ENCODE assay signal across 9 cellular contexts in genomic region chr11:119320593-119321524, GRCh38. TPM values are rescaled to one million over a fixed set of nuclear protein-coding genes. Genes with fewer than 3 reads are reported as not detected.
A peak's percentile ranks its signal among the peaks of the same experiment; 100 is the strongest.
DNase-seq lines count a peak whose midpoint lies in the region; ATAC-seq and TF ChIP-seq lines count a peak whose summit lies in the region.
"Had no signal": no experiment of that assay in that cellular context is flagged by ENCODE, and none has a peak within 500 bp of the region (broad histone marks: within the 10 kb centered on the region; RNA-seq: fewer than 3 reads in every experiment).

No MANE protein-coding gene starts in this region.

- no peak for TF ChIP-seq CTCF in liver (IDR thresholded peaks at IDR 0.05; ENCODE audit: low read depth, low read length, missing input control)

- no peaks in the 10 kb centered on the region for H3K36me3 Mint-ChIP-seq in activated CD8-positive, alpha-beta memory T cell treated with anti-CD3 and anti-CD28 coated beads, Interleukin-2, amount 10 ng/mL, durations not matched to agents 7 days and 5 days
- no peaks in the 10 kb centered on the region for H3K36me3 Mint-ChIP-seq in T-helper 2 cell treated with Interferon-gamma antibody and Interleukin-4, amounts not matched to agents 5 μg/mL and 100 μg/mL, for 36 hours (ENCODE audit: low read depth)
- H3K36me3 Mint-ChIP-seq in dendritic cell treated with granulocyte-macrophage colony-stimulating factor and Interleukin-4, amounts not matched to agents 40 ng/mL and 50 ng/mL, for 4 days (ENCODE audit: low read depth), result no peaks in the 10 kb centered on the region

- peaks cover 10 to 34% (median 21%) of the 10 kb centered on the region in 4 donors for H3K4me1 ChIP-seq in liver (ENCODE audit: control insufficient read depth in 4 of 4, insufficient read depth in 4 of 4, low read length in 3 of 4)

- no peaks in the 10 kb centered on the region for H3K9me3 ChIP-seq in liver (ENCODE audit: control insufficient read depth in 4 of 4, low read length in 3 of 4)

- peak overlapping the region; percentile 73 for H3K4me3 Mint-ChIP-seq in activated CD8-positive, alpha-beta memory T cell treated with anti-CD3 and anti-CD28 coated beads, Interleukin-2, amount 10 ng/mL, durations not matched to agents 7 days and 5 days
- H3K4me3 Mint-ChIP-seq in T-helper 2 cell treated with Interferon-gamma antibody and Interleukin-4, amounts not matched to agents 5 μg/mL and 100 μg/mL, for 36 hours, result peak overlapping the region; percentile 83
- H3K4me3 Mint-ChIP-seq in dendritic cell treated with granulocyte-macrophage colony-stimulating factor and Interleukin-4, amounts not matched to agents 40 ng/mL and 50 ng/mL, for 4 days, result peak overlapping the region; percentile 75

- peak overlapping the region; percentile 90 for H3K27ac Mint-ChIP-seq in activated CD8-positive, alpha-beta memory T cell treated with anti-CD3 and anti-CD28 coated beads, Interleukin-2, amount 10 ng/mL, durations not matched to agents 7 days and 5 days
- H3K27ac Mint-ChIP-seq in T-helper 2 cell treated with Interferon-gamma antibody and Interleukin-4, amounts not matched to agents 5 μg/mL and 100 μg/mL, for 36 hours, result peak overlapping the region; percentile 87
- H3K27ac Mint-ChIP-seq in dendritic cell treated with granulocyte-macrophage colony-stimulating factor and Interleukin-4, amounts not matched to agents 40 ng/mL and 50 ng/mL, for 4 days, result no peak overlapping the region

- peaks cover 0 to 8% (median 3%) of the 10 kb centered on the region in 4 donors for H3K27me3 ChIP-seq in liver (ENCODE audit: control insufficient read depth in 4 of 4, insufficient read depth in 4 of 4, low read length in 3 of 4)

- H3K27ac ChIP-seq in liver (ENCODE audit: low read depth in 1 of 2, low read length in 2 of 2), result peak overlapping the region; percentile 64 to 69

- no peaks in the 10 kb centered on the region for H3K9me3 Mint-ChIP-seq in activated CD8-positive, alpha-beta memory T cell treated with anti-CD3 and anti-CD28 coated beads, Interleukin-2, amount 10 ng/mL, durations not matched to agents 7 days and 5 days (ENCODE audit: low read depth)
- H3K9me3 Mint-ChIP-seq in T-helper 2 cell treated with Interferon-gamma antibody and Interleukin-4, amounts not matched to agents 5 μg/mL and 100 μg/mL, for 36 hours, result no peaks in the 10 kb centered on the region
- H3K9me3 Mint-ChIP-seq in dendritic cell treated with granulocyte-macrophage colony-stimulating factor and Interleukin-4, amounts not matched to agents 40 ng/mL and 50 ng/mL, for 4 days, result no peaks in the 10 kb centered on the region

- TF ChIP-seq RAD21 in liver (IDR thresholded peaks at IDR 0.05), result no peak

- H3K4me3 ChIP-seq in liver (ENCODE audit: low read depth in 1 of 3, low read length in 3 of 3), result peak overlapping the region; percentile 30 to 52 (median 45)

- peak; percentile 75 for ATAC-seq in activated CD8-positive, alpha-beta memory T cell treated with anti-CD3 and anti-CD28 coated beads, Interleukin-2, amount 10 ng/mL, durations not matched to agents 7 days and 5 days
- ATAC-seq in HG03103 (IDR thresholded peaks at IDR 0.05; ENCODE audit: low read depth, unreplicated experiment) (peak; percentile 43), HG02840 (IDR thresholded peaks at IDR 0.05; ENCODE audit: low FRiP score, unreplicated experiment) (no peak)

- WGBS in liver, result 5% methylated on average over 64 of the region's 64 CpGs

- H3K4me1 Mint-ChIP-seq in activated CD8-positive, alpha-beta memory T cell treated with anti-CD3 and anti-CD28 coated beads, Interleukin-2, amount 10 ng/mL, durations not matched to agents 7 days and 5 days, result peaks cover 34% of the 10 kb centered on the region
- peaks cover 20% of the 10 kb centered on the region for H3K4me1 Mint-ChIP-seq in T-helper 2 cell treated with Interferon-gamma antibody and Interleukin-4, amounts not matched to agents 5 μg/mL and 100 μg/mL, for 36 hours (ENCODE audit: low read depth)
- peaks cover 29% of the 10 kb centered on the region for H3K4me1 Mint-ChIP-seq in dendritic cell treated with granulocyte-macrophage colony-stimulating factor and Interleukin-4, amounts not matched to agents 40 ng/mL and 50 ng/mL, for 4 days (ENCODE audit: low read depth)

- peak; percentile 81 for DNase-seq in activated CD8-positive, alpha-beta memory T cell treated with anti-CD3 and anti-CD28 coated beads, Interleukin-2, amount 10 ng/mL, durations not matched to agents 7 days and 5 days
- no peak for DNase-seq in activated CD8-positive, alpha-beta memory T cell treated with anti-CD3 and anti-CD28 coated beads for 24 hours
- DNase-seq in T-helper 2 cell treated with Interferon-gamma antibody and Interleukin-4, amounts not matched to agents 5 μg/mL and 100 μg/mL, for 36 hours (ENCODE audit: low spot score), result peak; percentile 65
- peak in 5 of 6 experiments; percentile 34 to 83 (median 51) for DNase-seq in stimulated activated naive CD4-positive, alpha-beta T cell (lab: John Stamatoyannopoulos, UW)

- no peaks in the 10 kb centered on the region for H3K36me3 ChIP-seq in liver (ENCODE audit: control insufficient read depth in 4 of 4, insufficient read depth in 3 of 4, low read depth in 1 of 4, low read length in 3 of 4)

- CTCF ChIA-PET in activated CD8-positive, alpha-beta memory T cell treated with anti-CD3 and anti-CD28 coated beads, Interleukin-2, amount 10 ng/mL, durations not matched to agents 7 days and 5 days (lab: Charles Lee), result interaction anchor here (0.6 to 5.6 kb wide), 34 partner anchors 11 to 629 kb away, joined by 3 to 90 read pairs (median 4); partner anchors contain the start of genes ABCG4, C1QTNF5, CBL and DPAGT1

- H3K27me3 Mint-ChIP-seq in activated CD8-positive, alpha-beta memory T cell treated with anti-CD3 and anti-CD28 coated beads, Interleukin-2, amount 10 ng/mL, durations not matched to agents 7 days and 5 days, result peaks cover 20% of the 10 kb centered on the region
- peaks cover 23% of the 10 kb centered on the region for H3K27me3 Mint-ChIP-seq in T-helper 2 cell treated with Interferon-gamma antibody and Interleukin-4, amounts not matched to agents 5 μg/mL and 100 μg/mL, for 36 hours (ENCODE audit: low read depth)
- peaks cover 69% of the 10 kb centered on the region for H3K27me3 Mint-ChIP-seq in dendritic cell treated with granulocyte-macrophage colony-stimulating factor and Interleukin-4, amounts not matched to agents 40 ng/mL and 50 ng/mL, for 4 days

- no peak overlapping the region for H3K9ac ChIP-seq in liver (ENCODE audit: low read depth in 1 of 2, low read length in 2 of 2)

- intact Hi-C loops in dendritic cell treated with granulocyte-macrophage colony-stimulating factor and Interleukin-4, amounts not matched to agents 40 ng/mL and 50 ng/mL, for 4 days (cut with micrococcal nuclease), result no loop called here

TF ChIP-seq in liver, 16 proteins besides CTCF, POLR2A, EP300 and RAD21:
- TF ChIP-seq FOXA2 (IDR thresholded peaks at IDR 0.05) (no peak), HNF4A (conservative IDR thresholded peaks at IDR 0.05) (no peak), SP1 (IDR thresholded peaks at IDR 0.05) (no peak), FOXA1 (IDR thresholded peaks at IDR 0.05) (no peak), MAX (IDR thresholded peaks at IDR 0.05) (no peak), ZBTB33 (IDR thresholded peaks at IDR 0.05) (no peak), GABPA (IDR thresholded peaks at IDR 0.05 in 1 of 2, conservative IDR thresholded peaks at IDR 0.05 in 1 of 2) (no peak), HNF4G (IDR thresholded peaks at IDR 0.05) (no peak), RXRA (IDR thresholded peaks at IDR 0.05) (no peak), NR2F2 (IDR thresholded peaks at IDR 0.05) (no peak)

RNA-seq across cellular contexts. Expression of gene MCAM, which starts 3.9 kb away (rescaled TPM):
- 1 to 10 TPM; 2.5 to 3.9 TPM for total RNA-seq in activated CD8-positive, alpha-beta memory T cell treated with anti-CD3 and anti-CD28 coated beads, Interleukin-2, amount 10 ng/mL, durations not matched to agents 7 days and 5 days
- total RNA-seq in liver, result 10 to 100 TPM in 1 of 2 donors, 1 to 10 TPM in 1; 8.4 to 49.6 TPM
- 10 to 100 TPM in 1 of 2 donors, 1 to 10 TPM in 1; 2.2 to 10.3 TPM for polyA plus RNA-seq in liver

RNA-seq across cellular contexts. Expression of gene RNF26, which starts 13.5 kb away (rescaled TPM):
- 10 to 100 TPM; 38.7 to 42.1 TPM for total RNA-seq in activated CD8-positive, alpha-beta memory T cell treated with anti-CD3 and anti-CD28 coated beads, Interleukin-2, amount 10 ng/mL, durations not matched to agents 7 days and 5 days
- 1 to 10 TPM; 6.3 to 9.2 TPM for total RNA-seq in liver
- 10 to 100 TPM; 13.0 to 19.1 TPM for polyA plus RNA-seq in liver

RNA-seq across cellular contexts. Expression of gene C1QTNF5, which starts 19.8 kb away (rescaled TPM):
- total RNA-seq in activated CD8-positive, alpha-beta memory T cell treated with anti-CD3 and anti-CD28 coated beads, Interleukin-2, amount 10 ng/mL, durations not matched to agents 7 days and 5 days, result not detected
- 1 to 10 TPM; 2.2 to 4.4 TPM for total RNA-seq in liver
- polyA plus RNA-seq in liver, result 1 to 10 TPM; 1.9 to 6.4 TPM

RNA-seq across cellular contexts. Expression of gene MFRP, which starts 25.6 kb away (rescaled TPM):
- total RNA-seq in activated CD8-positive, alpha-beta memory T cell treated with anti-CD3 and anti-CD28 coated beads, Interleukin-2, amount 10 ng/mL, durations not matched to agents 7 days and 5 days, result not detected
- not detected for total RNA-seq in liver
- not detected for polyA plus RNA-seq in liver
- total RNA-seq: pulmonary artery endothelial cell had no signal
